1 cellular context compared by ENCODE assay signal in genomic region chr12:104291867-104292524, GRCh38.
TF ChIP-seq lines count a peak whose summit lies in the region.

No MANE protein-coding gene starts in this region.

TF ChIP-seq in WTC11, 78 proteins besides CTCF, POLR2A, EP300 and RAD21 (continued from another document):
- TF ChIP-seq, protein P1, sequence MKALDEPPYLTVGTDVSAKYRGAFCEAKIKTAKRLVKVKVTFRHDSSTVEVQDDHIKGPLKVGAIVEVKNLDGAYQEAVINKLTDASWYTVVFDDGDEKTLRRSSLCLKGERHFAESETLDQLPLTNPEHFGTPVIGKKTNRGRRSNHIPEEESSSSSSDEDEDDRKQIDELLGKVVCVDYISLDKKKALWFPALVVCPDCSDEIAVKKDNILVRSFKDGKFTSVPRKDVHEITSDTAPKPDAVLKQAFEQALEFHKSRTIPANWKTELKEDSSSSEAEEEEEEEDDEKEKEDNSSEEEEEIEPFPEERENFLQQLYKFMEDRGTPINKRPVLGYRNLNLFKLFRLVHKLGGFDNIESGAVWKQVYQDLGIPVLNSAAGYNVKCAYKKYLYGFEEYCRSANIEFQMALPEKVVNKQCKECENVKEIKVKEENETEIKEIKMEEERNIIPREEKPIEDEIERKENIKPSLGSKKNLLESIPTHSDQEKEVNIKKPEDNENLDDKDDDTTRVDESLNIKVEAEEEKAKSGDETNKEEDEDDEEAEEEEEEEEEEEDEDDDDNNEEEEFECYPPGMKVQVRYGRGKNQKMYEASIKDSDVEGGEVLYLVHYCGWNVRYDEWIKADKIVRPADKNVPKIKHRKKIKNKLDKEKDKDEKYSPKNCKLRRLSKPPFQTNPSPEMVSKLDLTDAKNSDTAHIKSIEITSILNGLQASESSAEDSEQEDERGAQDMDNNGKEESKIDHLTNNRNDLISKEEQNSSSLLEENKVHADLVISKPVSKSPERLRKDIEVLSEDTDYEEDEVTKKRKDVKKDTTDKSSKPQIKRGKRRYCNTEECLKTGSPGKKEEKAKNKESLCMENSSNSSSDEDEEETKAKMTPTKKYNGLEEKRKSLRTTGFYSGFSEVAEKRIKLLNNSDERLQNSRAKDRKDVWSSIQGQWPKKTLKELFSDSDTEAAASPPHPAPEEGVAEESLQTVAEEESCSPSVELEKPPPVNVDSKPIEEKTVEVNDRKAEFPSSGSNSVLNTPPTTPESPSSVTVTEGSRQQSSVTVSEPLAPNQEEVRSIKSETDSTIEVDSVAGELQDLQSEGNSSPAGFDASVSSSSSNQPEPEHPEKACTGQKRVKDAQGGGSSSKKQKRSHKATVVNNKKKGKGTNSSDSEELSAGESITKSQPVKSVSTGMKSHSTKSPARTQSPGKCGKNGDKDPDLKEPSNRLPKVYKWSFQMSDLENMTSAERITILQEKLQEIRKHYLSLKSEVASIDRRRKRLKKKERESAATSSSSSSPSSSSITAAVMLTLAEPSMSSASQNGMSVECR (CRISPR knock-in tag; IDR thresholded peaks at IDR 0.05; ENCODE audit: borderline replicate concordance): no peak
- TF ChIP-seq ZNF423 (CRISPR knock-in tag; IDR thresholded peaks at IDR 0.05): no peak
- no peak for TF ChIP-seq ZMAT4 (CRISPR knock-in tag; IDR thresholded peaks at IDR 0.05)
- no peak for TF ChIP-seq ZSCAN18 (CRISPR knock-in tag; IDR thresholded peaks at IDR 0.05)
- no peak for TF ChIP-seq GTF2I (CRISPR knock-in tag; conservative IDR thresholded peaks at IDR 0.05)
TF ChIP-seq in WTC11: peak in this region for 0.
